In genomic region chr1:218869276-218869675, GRCh38 we compare ENCODE assay signal across 18 cellular contexts.
DNase-seq lines count a peak whose midpoint lies in the region; ATAC-seq, FAIRE-seq and TF ChIP-seq lines count a peak whose summit lies in the region.
"Had no signal": no experiment of that assay in that cellular context is flagged by ENCODE, and none has a peak within 500 bp of the region (broad histone marks: within the 10 kb centered on the region; RNA-seq: fewer than 3 reads in every experiment).

No MANE protein-coding gene starts in this region.

- peak; percentile 16 for DNase-seq in mammary epithelial cell
- no peak for DNase-seq in breast epithelium (ENCODE audit: low spot score in 2 of 2)
- peak; percentile 69 for DNase-seq in astrocyte (ENCODE audit: low read depth)
- peak; percentile 59 for DNase-seq in iris pigment epithelial cell (ENCODE audit: low read depth)
- no peak for DNase-seq in NCI-H345 (lab: John Stamatoyannopoulos, UW)
- DNase-seq in NCI-H1417 (lab: John Stamatoyannopoulos, UW) = no peak
- DNase-seq in DMS79 (lab: John Stamatoyannopoulos, UW) = no peak
- DNase-seq: C1 segment of cervical spinal cord; Calu3; CD4-positive, alpha-beta T cell; DMS 273 treated with DMSO at 0.1 percent for 48 hours; GDM1; HCEC 1CT; HFFc6 had no signal

- no peak for ATAC-seq in GM21526 (IDR thresholded peaks at IDR 0.05; ENCODE audit: low FRiP score, unreplicated experiment)

- H2AFZ ChIP-seq in mammary epithelial cell (ENCODE audit: low read depth, low read length) (no peak overlapping the region), astrocyte (ENCODE audit: low read depth, low read length) (no peak overlapping the region)

- dilution Hi-C loops in mammary epithelial cell (cut with HindIII; ENCODE audit: low sequenced_read_pairs) = no loop called here

- H3K36me3 ChIP-seq in mammary epithelial cell (ENCODE audit: insufficient read depth, low read length) = no peaks in the 10 kb centered on the region
- H3K36me3 ChIP-seq in breast epithelium = no peaks in the 10 kb centered on the region
- no peaks in the 10 kb centered on the region for H3K36me3 ChIP-seq in astrocyte (ENCODE audit: insufficient read depth, low read length)

- in situ Hi-C loops in mammary epithelial cell (cut with MboI; ENCODE audit: low sequenced_read_pairs in 2 of 2) = no loop called here

- H3K9me3 Mint-ChIP-seq in astrocyte (ENCODE audit: unreplicated experiment) = no peaks in the 10 kb centered on the region
- H3K9me3 Mint-ChIP-seq: HFFc6 had no signal

- H3K27ac Mint-ChIP-seq in astrocyte (ENCODE audit: unreplicated experiment) = no peak overlapping the region
- H3K27ac Mint-ChIP-seq: B cell; CD4-positive, alpha-beta T cell; HFFc6 had no signal

- H4K20me1 ChIP-seq in mammary epithelial cell (ENCODE audit: insufficient read depth, low read length) (no peaks in the 10 kb centered on the region), astrocyte (ENCODE audit: insufficient read depth, low read length) (no peaks in the 10 kb centered on the region)

- H3K4me1 ChIP-seq in mammary epithelial cell (ENCODE audit: insufficient read depth, low read length) = peaks cover 19% of the 10 kb centered on the region
- H3K4me1 ChIP-seq in breast epithelium = no peaks in the 10 kb centered on the region
- peaks cover 9% of the 10 kb centered on the region for H3K4me1 ChIP-seq in astrocyte (ENCODE audit: insufficient read depth, low read length)

- TF ChIP-seq CTCF in mammary epithelial cell (conservative IDR thresholded peaks at IDR 0.05 in 1 of 2, IDR thresholded peaks at IDR 0.05 in 1 of 2; ENCODE audit: extremely low read depth in 1 of 2, insufficient read depth in 1 of 2, low read depth in 1 of 2, low read length in 2 of 2) = no peak
- TF ChIP-seq CTCF in breast epithelium (IDR thresholded peaks at IDR 0.05) = no peak
- no peak for TF ChIP-seq CTCF in astrocyte (IDR thresholded peaks at IDR 0.05; ENCODE audit: insufficient read depth, low read depth, low read length)

- no peak overlapping the region for H3K4me2 ChIP-seq in mammary epithelial cell (ENCODE audit: insufficient read depth, low read depth, low read length)
- H3K4me2 ChIP-seq in astrocyte (ENCODE audit: low read length) = no peak overlapping the region

- H3K9me3 ChIP-seq in mammary epithelial cell (replicated peaks; ENCODE audit: insufficient read depth, low read length) (no peaks in the 10 kb centered on the region), breast epithelium (no peaks in the 10 kb centered on the region), astrocyte (ENCODE audit: insufficient read depth, low read depth, low read length) (no peaks in the 10 kb centered on the region)

- H3K27ac ChIP-seq in mammary epithelial cell (ENCODE audit: insufficient read depth, low read depth, low read length) (no peak overlapping the region), breast epithelium (no peak overlapping the region), astrocyte (ENCODE audit: low read depth, low read length) (no peak overlapping the region)
- H3K27ac ChIP-seq: 22Rv1, HL-60 had no signal

- no peaks in the 10 kb centered on the region for H3K27me3 Mint-ChIP-seq in astrocyte (ENCODE audit: low read depth, unreplicated experiment)
- H3K27me3 Mint-ChIP-seq: CD4-positive, alpha-beta T cell had no signal

- intact Hi-C loops in mammary epithelial cell (cut with micrococcal nuclease) (loop anchor here (10.0 kb wide), 1 partner anchor 164 kb away; no protein-coding TSS in a partner anchor), breast epithelium (cut with DNase I; ENCODE audit: low total_unique reads) (no loop called here)

- H3K4me3 ChIP-seq in mammary epithelial cell (replicated peaks in 1 of 3; ENCODE audit: insufficient read depth in 1 of 3, low read depth in 2 of 3, low read length in 3 of 3) = no peak overlapping the region
- no peak overlapping the region for H3K4me3 ChIP-seq in breast epithelium
- H3K4me3 ChIP-seq in astrocyte (ENCODE audit: insufficient read depth, low read depth, low read length) = no peak overlapping the region

- H3K36me3 Mint-ChIP-seq in astrocyte (ENCODE audit: low read depth, unreplicated experiment) = no peaks in the 10 kb centered on the region

- no peak for TF ChIP-seq POLR2A in breast epithelium (IDR thresholded peaks at IDR 0.05)

- H3K4me1 Mint-ChIP-seq in astrocyte (ENCODE audit: low read depth, unreplicated experiment) = peaks cover 52% of the 10 kb centered on the region
- H3K4me1 Mint-ChIP-seq: B cell had no signal

- FAIRE-seq in astrocyte (lab: Jason Lieb, UNC) = no peak

- H3K79me2 ChIP-seq in mammary epithelial cell (ENCODE audit: insufficient read depth, low read length) (no peaks in the 10 kb centered on the region), astrocyte (ENCODE audit: insufficient read depth, low read length) (no peaks in the 10 kb centered on the region)

- no TSS peak for BruUV-seq in mammary epithelial cell (replicated peaks; lab: Mats Ljungman, UMichigan)

- H3K9ac ChIP-seq in mammary epithelial cell (ENCODE audit: insufficient read depth, low read length) (no peak overlapping the region), astrocyte (ENCODE audit: low read length) (no peak overlapping the region)

- CTCF ChIA-PET in mammary epithelial cell (lab: Charles Lee; ENCODE audit: low non-redundant PET) = no interaction called here

- H3K27me3 ChIP-seq in mammary epithelial cell (ENCODE audit: insufficient read depth, low read length) = no peaks in the 10 kb centered on the region
- no peaks in the 10 kb centered on the region for H3K27me3 ChIP-seq in breast epithelium
- no peaks in the 10 kb centered on the region for H3K27me3 ChIP-seq in astrocyte (ENCODE audit: insufficient read depth, low read length)

- no peak overlapping the region for H3K4me3 Mint-ChIP-seq in astrocyte (ENCODE audit: unreplicated experiment)
- H3K4me3 Mint-ChIP-seq: B cell; CD4-positive, alpha-beta T cell; HFFc6 had no signal

Comparison
In these comparisons a context has a peak if more than half of its experiments do, and no peak if none do; other contexts are left out.
1. DNase-seq: peak in mammary epithelial cell (single experiment), astrocyte (single experiment) and iris pigment epithelial cell (single experiment); none in breast epithelium (0 of 2), NCI-H345 (single experiment), NCI-H1417 (0 of 3) and DMS79 (single experiment).